ENCODE assay signal across 1 cellular context in the genomic region with DNA sequence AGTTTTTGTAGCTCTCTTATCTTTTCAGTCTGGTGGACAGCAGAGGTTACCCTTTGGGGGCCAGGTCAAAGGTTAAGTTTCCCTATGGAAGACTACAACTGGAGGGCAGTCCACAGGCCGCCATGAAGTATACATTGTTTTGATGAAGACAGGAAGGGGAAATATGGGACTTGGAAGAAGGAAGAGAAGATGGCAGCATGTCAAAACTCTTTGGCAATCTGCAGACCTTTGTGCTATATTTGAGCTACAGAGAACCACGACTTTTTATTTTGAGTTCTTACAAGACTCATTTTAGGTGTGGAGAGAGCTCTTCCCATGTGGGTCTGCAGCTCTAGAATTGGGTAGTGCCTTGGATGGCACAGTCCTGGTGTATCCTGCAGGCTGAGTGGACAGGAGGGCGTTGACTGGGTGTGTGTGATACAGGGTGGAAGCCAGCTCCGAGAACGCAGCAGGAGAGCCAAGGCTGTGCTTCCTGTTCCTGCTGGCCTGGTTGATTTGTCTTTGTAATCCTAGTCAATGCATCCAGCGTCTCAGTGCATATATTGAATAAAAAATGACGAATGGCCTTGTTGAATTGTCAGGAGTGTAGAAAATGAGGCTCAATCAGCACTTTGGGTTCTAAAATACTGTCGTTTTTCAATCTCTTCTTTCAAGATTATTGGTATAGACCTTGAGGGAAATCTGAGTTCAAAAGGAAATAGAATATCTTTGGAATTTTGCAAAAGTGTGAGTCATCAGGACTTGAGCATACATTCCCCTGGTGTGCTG.
A peak's percentile ranks its signal among the peaks of the same experiment; 100 is the strongest.
TF ChIP-seq lines count a peak whose summit lies in the region.

No MANE protein-coding gene starts in this region.

TF ChIP-seq in IMR-90, 13 proteins besides CTCF, POLR2A, EP300 and RAD21 (continued from another document):
- TF ChIP-seq SMC3 (IDR thresholded peaks at IDR 0.05; ENCODE audit: low read depth, low read length) (no peak), MAFK (IDR thresholded peaks at IDR 0.05; ENCODE audit: low read depth, low read length) (no peak), CHD1 (IDR thresholded peaks at IDR 0.05; ENCODE audit: low read depth, low read length) (no peak), MAZ (IDR thresholded peaks at IDR 0.05; ENCODE audit: borderline replicate concordance, low read depth, low read length) (no peak), FOS (IDR thresholded peaks at IDR 0.05; ENCODE audit: low read depth, low read length) (peak; percentile 78), CEBPB (IDR thresholded peaks at IDR 0.05; ENCODE audit: low read depth, low read length) (peak; percentile 6; the same call in 1 of the 2 replicates), MXI1 (IDR thresholded peaks at IDR 0.05; ENCODE audit: borderline replicate concordance, low read depth, low read length) (no peak), RFX5 (IDR thresholded peaks at IDR 0.05; ENCODE audit: low read depth, low read length) (no peak), NFE2L2 (IDR thresholded peaks at IDR 0.05; ENCODE audit: low read depth, low read length) (no peak)
- TF ChIP-seq, protein P1, sequence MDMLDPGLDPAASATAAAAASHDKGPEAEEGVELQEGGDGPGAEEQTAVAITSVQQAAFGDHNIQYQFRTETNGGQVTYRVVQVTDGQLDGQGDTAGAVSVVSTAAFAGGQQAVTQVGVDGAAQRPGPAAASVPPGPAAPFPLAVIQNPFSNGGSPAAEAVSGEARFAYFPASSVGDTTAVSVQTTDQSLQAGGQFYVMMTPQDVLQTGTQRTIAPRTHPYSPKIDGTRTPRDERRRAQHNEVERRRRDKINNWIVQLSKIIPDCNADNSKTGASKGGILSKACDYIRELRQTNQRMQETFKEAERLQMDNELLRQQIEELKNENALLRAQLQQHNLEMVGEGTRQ (IDR thresholded peaks at IDR 0.05; ENCODE audit: low read depth, low read length): no peak
